28 cellular contexts compared by ENCODE assay signal in genomic region chr10:121076760-121077159, GRCh38.
DNase-seq lines count a peak whose midpoint lies in the region; ATAC-seq and TF ChIP-seq lines count a peak whose summit lies in the region.
"Had no signal": no experiment of that assay in that cellular context is flagged by ENCODE, and none has a peak within 500 bp of the region (broad histone marks: within the 10 kb centered on the region; RNA-seq: fewer than 3 reads in every experiment).

No MANE protein-coding gene starts in this region.

- H3K79me2 ChIP-seq in Karpas-422 (ENCODE audit: low read length) = no peaks in the 10 kb centered on the region

- H3K36me3 Mint-ChIP-seq in mesothelial cell of epicardium = no peaks in the 10 kb centered on the region

- no peak overlapping the region for H2AFZ ChIP-seq in Karpas-422 (ENCODE audit: low read length)
- H2AFZ ChIP-seq: GM23338 had no signal

- H3K4me3 Mint-ChIP-seq in mesothelial cell of epicardium = no peak overlapping the region
- H3K4me3 Mint-ChIP-seq: dendritic cell treated with granulocyte-macrophage colony-stimulating factor and Interleukin-4, amounts not matched to agents 40 ng/mL and 50 ng/mL, for 4 days; GM23338; HFFc6; T-helper 2 cell treated with Interferon-gamma antibody and Interleukin-4, amounts not matched to agents 5 μg/mL and 100 μg/mL, for 36 hours had no signal

- no peaks in the 10 kb centered on the region for H3K9me3 ChIP-seq in esophagus muscularis mucosa
- H3K9me3 ChIP-seq in stomach = no peaks in the 10 kb centered on the region
- no peaks in the 10 kb centered on the region for H3K9me3 ChIP-seq in colonic mucosa
- H3K9me3 ChIP-seq in Karpas-422 (ENCODE audit: low read length) = no peaks in the 10 kb centered on the region

- CTCF ChIA-PET in RWPE1 (lab: Yijun Ruan, JAX) = interaction anchor here (0.5 kb wide), 2 partner anchors 52 to 110 kb away, joined by 3 read pairs; no protein-coding TSS in a partner anchor

- TF ChIP-seq CTCF in RWPE1 (conservative IDR thresholded peaks at IDR 0.05; ENCODE audit: low read depth) = no peak
- TF ChIP-seq CTCF in esophagus muscularis mucosa (IDR thresholded peaks at IDR 0.05) = no peak
- no peak for TF ChIP-seq CTCF in mesothelial cell of epicardium (IDR thresholded peaks at IDR 0.05; ENCODE audit: unreplicated experiment)
- no peak for TF ChIP-seq CTCF in stomach (IDR thresholded peaks at IDR 0.05)
- no peak for TF ChIP-seq CTCF in colonic mucosa (IDR thresholded peaks at IDR 0.05)

- no peaks in the 10 kb centered on the region for H3K9me2 ChIP-seq in Karpas-422 (replicated peaks; ENCODE audit: insufficient read depth, low read length)

- ATAC-seq in HG03354 (IDR thresholded peaks at IDR 0.05; ENCODE audit: poor library complexity, severe bottlenecking, unreplicated experiment) = no peak
- ATAC-seq in HG03159 (IDR thresholded peaks at IDR 0.05; ENCODE audit: unreplicated experiment) = no peak
- ATAC-seq: esophagus mucosa, PC-3 had no signal

- no peak overlapping the region for H3K9ac ChIP-seq in colonic mucosa (ENCODE audit: low read depth in 2 of 2, low read length in 2 of 2)
- H3K9ac ChIP-seq in Karpas-422 (ENCODE audit: low read length) = no peak overlapping the region

- H3K36me3 ChIP-seq in esophagus muscularis mucosa = no peaks in the 10 kb centered on the region
- H3K36me3 ChIP-seq in stomach = no peaks in the 10 kb centered on the region
- H3K36me3 ChIP-seq in colonic mucosa = no peaks in the 10 kb centered on the region
- no peaks in the 10 kb centered on the region for H3K36me3 ChIP-seq in Karpas-422 (ENCODE audit: insufficient read depth, low read length)

- no peak overlapping the region for H3K4me3 ChIP-seq in esophagus muscularis mucosa
- no peak overlapping the region for H3K4me3 ChIP-seq in stomach
- no peak overlapping the region for H3K4me3 ChIP-seq in colonic mucosa
- H3K4me3 ChIP-seq in Karpas-422 (ENCODE audit: low read length) = no peak overlapping the region
- H3K4me3 ChIP-seq: GM23338 had no signal

- H3K4me1 ChIP-seq in esophagus muscularis mucosa (peaks cover 5 to 85% (median 64%) of the 10 kb centered on the region in 4 donors), stomach (peaks cover 12 to 43% (median 37%) of the 10 kb centered on the region in 4 donors), colonic mucosa (no peaks in the 10 kb centered on the region), Karpas-422 (ENCODE audit: low read length) (no peaks in the 10 kb centered on the region)

- H3K4me2 ChIP-seq in Karpas-422 (ENCODE audit: low read depth, low read length, poor library complexity, severe bottlenecking) = no peak overlapping the region
- H3K4me2 ChIP-seq: GM23338 had no signal

- TF ChIP-seq POLR2A in esophagus muscularis mucosa (IDR thresholded peaks at IDR 0.05; ENCODE audit: low read depth) (no peak), stomach (IDR thresholded peaks at IDR 0.05) (no peak)

- no peaks in the 10 kb centered on the region for H3K27me3 ChIP-seq in esophagus muscularis mucosa
- no peaks in the 10 kb centered on the region for H3K27me3 ChIP-seq in stomach
- no peaks in the 10 kb centered on the region for H3K27me3 ChIP-seq in colonic mucosa
- no peaks in the 10 kb centered on the region for H3K27me3 ChIP-seq in Karpas-422 (ENCODE audit: low read length)

- TF ChIP-seq EP300 in esophagus muscularis mucosa (IDR thresholded peaks at IDR 0.05) = no peak
- TF ChIP-seq EP300 in stomach (IDR thresholded peaks at IDR 0.05) = no peak

- H3K9me3 Mint-ChIP-seq in mesothelial cell of epicardium = no peaks in the 10 kb centered on the region
- H3K9me3 Mint-ChIP-seq: dendritic cell treated with granulocyte-macrophage colony-stimulating factor and Interleukin-4, amounts not matched to agents 40 ng/mL and 50 ng/mL, for 4 days; T-helper 2 cell treated with Interferon-gamma antibody and Interleukin-4, amounts not matched to agents 5 μg/mL and 100 μg/mL, for 36 hours had no signal

- intact Hi-C loops in esophagus muscularis mucosa (cut with DNase I) (loop anchor here (10.0 kb wide), 1 partner anchor 518 kb away; the partner anchor contains the start of gene FGFR2), stomach (cut with DNase I; ENCODE audit: low total_unique reads) (no loop called here), colonic mucosa (cut with DNase I) (loop anchor here (10.0 kb wide), 1 partner anchor 528 kb away; no protein-coding TSS in a partner anchor)

- no peaks in the 10 kb centered on the region for H3K27me3 Mint-ChIP-seq in mesothelial cell of epicardium (ENCODE audit: low read depth)

- peaks cover 64% of the 10 kb centered on the region for H3K4me1 Mint-ChIP-seq in mesothelial cell of epicardium

- no peak for DNase-seq in RWPE1 (ENCODE audit: low spot score)
- no peak for DNase-seq in esophagus muscularis mucosa (ENCODE audit: extremely low spot score)
- DNase-seq in mesothelial cell of epicardium (ENCODE audit: low spot score in 2 of 2, unreplicated experiment in 2 of 2) = no peak
- peak; percentile 72 for DNase-seq in stomach
- no peak for DNase-seq in colonic mucosa
- no peak for DNase-seq in Karpas-422
- DNase-seq: activated CD4-positive, alpha-beta T cell treated with anti-CD3 and anti-CD28 coated beads, Interleukin-2, amount 50 U/mL, for 48 hours; activated CD4-positive, CD25-positive, alpha-beta regulatory T cell treated with anti-CD3 and anti-CD28 coated beads, Interleukin-2, amount 50 U/mL, for 72 hours; activated naive CD4-positive, alpha-beta T cell treated with Interleukin-2 at 50 U/mL for 16 hours; C1 segment of cervical spinal cord; central memory CD4-positive, alpha-beta T cell; COR-L47; DMS79; foreskin fibroblast; HFFc6; NCI-H1092 treated with DMSO at 0.1 percent for 48 hours; NCI-H1694 treated with DMSO at 0.1 percent for 48 hours; NK-92 treated with Interleukin-12 subunit alpha and Interleukin-12 subunit beta, amount 100 ng/mL, for 24 hours; PC-3; SHP77; stimulated activated CD4-positive, alpha-beta T cell treated with anti-CD3 and anti-CD28 coated beads, Interleukin-15, amount 100 ng/mL, for 24 hours; stimulated activated CD4-positive, alpha-beta T cell treated with anti-CD3 and anti-CD28 coated beads, Interleukin-4, amount 100 ng/mL, for 4 hours had no signal

- peak overlapping the region; percentile 88; the same call in 1 of the 2 replicates for H3K27ac ChIP-seq in RWPE1
- H3K27ac ChIP-seq in esophagus muscularis mucosa (replicated peaks in 1 of 4) = peak overlapping the region; percentile 29 to 64 (median 48)
- peak overlapping the region in 2 of 5 donors; percentile 10 to 31 for H3K27ac ChIP-seq in stomach
- H3K27ac ChIP-seq in colonic mucosa = no peak overlapping the region
- H3K27ac ChIP-seq in Karpas-422 (ENCODE audit: low read length) = no peak overlapping the region

- POLR2A ChIA-PET in RWPE1 (lab: Yijun Ruan, JAX; ENCODE audit: low non-redundant PET) = interaction anchor here (0.5 kb wide), 1 partner anchor 1005 kb away, joined by 3 read pairs; no protein-coding TSS in a partner anchor

- H3K27ac Mint-ChIP-seq in mesothelial cell of epicardium = peak overlapping the region; percentile 93
- H3K27ac Mint-ChIP-seq: dendritic cell treated with granulocyte-macrophage colony-stimulating factor and Interleukin-4, amounts not matched to agents 40 ng/mL and 50 ng/mL, for 4 days; GM23338; HFFc6; T-helper 2 cell treated with Interferon-gamma antibody and Interleukin-4, amounts not matched to agents 5 μg/mL and 100 μg/mL, for 36 hours had no signal

- 52% methylated on average over 3 of the region's 3 CpGs for WGBS in esophagus muscularis mucosa
- WGBS in stomach, 5 donors = 27 to 67% (median 33%) methylated on average over 3 of the region's 3 CpGs

- no peaks in the 10 kb centered on the region for H4K20me1 ChIP-seq in Karpas-422 (ENCODE audit: insufficient read depth, low read depth, low read length)

Comparison
In these comparisons a context has a peak if more than half of its experiments do, and no peak if none do; other contexts are left out.
1. H3K27ac ChIP-seq: peak in RWPE1 (single experiment) and esophagus muscularis mucosa (4 of 4); none in colonic mucosa (single experiment) and Karpas-422 (single experiment).